ENCODE assay signal across 2 cellular contexts in the genomic region with DNA sequence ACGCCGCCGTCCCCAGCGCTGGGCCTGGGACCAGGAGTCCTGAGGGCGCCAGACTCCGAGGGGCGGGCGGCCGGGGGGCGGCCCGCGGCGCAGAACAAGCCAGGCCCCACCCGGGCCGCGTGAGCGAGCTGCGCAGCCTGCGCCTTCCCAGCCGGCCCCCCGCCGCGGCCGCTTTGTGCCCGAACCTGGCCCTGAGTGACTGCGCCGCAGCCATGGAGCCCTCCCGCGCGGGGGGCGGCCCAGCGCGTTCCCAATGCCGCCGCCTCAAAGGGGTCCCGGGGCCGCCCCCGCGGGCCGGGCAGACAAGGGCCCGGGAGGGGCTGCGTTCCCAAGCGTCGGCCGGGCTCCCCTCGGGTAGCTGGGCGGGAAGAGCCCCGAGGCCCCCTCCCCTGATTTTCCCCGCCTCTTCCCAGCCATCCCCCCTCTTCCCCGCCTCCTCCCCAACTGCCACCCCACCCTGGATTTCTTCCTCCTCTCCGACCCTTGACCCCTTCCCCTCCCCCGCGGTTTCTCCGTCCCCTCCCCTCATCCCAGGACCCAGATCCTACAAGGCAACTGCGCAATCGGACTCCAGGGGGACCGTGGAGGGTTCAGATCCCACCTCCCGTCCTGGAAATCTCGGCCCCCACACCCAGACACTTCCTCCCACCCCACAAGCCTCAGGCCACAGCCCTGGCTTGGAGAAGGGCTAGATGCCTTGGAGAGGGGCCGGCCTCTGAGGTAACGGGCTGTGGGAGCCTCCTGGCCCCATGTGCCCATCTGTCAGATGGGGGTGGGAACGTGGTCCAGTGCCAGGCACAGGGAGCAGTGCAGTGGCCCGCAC.
TF ChIP-seq lines count a peak whose summit lies in the region.

No MANE protein-coding gene starts in this region.

TF ChIP-seq in SK-N-SH, 30 proteins besides CTCF, POLR2A, EP300 and RAD21 (continued from another document):
- TF ChIP-seq, protein P1, sequence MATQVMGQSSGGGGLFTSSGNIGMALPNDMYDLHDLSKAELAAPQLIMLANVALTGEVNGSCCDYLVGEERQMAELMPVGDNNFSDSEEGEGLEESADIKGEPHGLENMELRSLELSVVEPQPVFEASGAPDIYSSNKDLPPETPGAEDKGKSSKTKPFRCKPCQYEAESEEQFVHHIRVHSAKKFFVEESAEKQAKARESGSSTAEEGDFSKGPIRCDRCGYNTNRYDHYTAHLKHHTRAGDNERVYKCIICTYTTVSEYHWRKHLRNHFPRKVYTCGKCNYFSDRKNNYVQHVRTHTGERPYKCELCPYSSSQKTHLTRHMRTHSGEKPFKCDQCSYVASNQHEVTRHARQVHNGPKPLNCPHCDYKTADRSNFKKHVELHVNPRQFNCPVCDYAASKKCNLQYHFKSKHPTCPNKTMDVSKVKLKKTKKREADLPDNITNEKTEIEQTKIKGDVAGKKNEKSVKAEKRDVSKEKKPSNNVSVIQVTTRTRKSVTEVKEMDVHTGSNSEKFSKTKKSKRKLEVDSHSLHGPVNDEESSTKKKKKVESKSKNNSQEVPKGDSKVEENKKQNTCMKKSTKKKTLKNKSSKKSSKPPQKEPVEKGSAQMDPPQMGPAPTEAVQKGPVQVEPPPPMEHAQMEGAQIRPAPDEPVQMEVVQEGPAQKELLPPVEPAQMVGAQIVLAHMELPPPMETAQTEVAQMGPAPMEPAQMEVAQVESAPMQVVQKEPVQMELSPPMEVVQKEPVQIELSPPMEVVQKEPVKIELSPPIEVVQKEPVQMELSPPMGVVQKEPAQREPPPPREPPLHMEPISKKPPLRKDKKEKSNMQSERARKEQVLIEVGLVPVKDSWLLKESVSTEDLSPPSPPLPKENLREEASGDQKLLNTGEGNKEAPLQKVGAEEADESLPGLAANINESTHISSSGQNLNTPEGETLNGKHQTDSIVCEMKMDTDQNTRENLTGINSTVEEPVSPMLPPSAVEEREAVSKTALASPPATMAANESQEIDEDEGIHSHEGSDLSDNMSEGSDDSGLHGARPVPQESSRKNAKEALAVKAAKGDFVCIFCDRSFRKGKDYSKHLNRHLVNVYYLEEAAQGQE (IDR thresholded peaks at IDR 0.05; ENCODE audit: low read depth, low read length) = no peak
- no peak for TF ChIP-seq NRF1 (IDR thresholded peaks at IDR 0.05; ENCODE audit: low read depth, low read length)
- no peak for TF ChIP-seq RCOR1 (IDR thresholded peaks at IDR 0.05; ENCODE audit: low read length)
- TF ChIP-seq CHD2 (IDR thresholded peaks at IDR 0.05; ENCODE audit: low read length, partially characterized antibody) = no peak
- TF ChIP-seq, protein P2, sequence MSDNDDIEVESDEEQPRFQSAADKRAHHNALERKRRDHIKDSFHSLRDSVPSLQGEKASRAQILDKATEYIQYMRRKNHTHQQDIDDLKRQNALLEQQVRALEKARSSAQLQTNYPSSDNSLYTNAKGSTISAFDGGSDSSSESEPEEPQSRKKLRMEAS (IDR thresholded peaks at IDR 0.05; ENCODE audit: low read depth) = no peak
- TF ChIP-seq, protein P3, sequence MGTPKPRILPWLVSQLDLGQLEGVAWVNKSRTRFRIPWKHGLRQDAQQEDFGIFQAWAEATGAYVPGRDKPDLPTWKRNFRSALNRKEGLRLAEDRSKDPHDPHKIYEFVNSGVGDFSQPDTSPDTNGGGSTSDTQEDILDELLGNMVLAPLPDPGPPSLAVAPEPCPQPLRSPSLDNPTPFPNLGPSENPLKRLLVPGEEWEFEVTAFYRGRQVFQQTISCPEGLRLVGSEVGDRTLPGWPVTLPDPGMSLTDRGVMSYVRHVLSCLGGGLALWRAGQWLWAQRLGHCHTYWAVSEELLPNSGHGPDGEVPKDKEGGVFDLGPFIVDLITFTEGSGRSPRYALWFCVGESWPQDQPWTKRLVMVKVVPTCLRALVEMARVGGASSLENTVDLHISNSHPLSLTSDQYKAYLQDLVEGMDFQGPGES (IDR thresholded peaks at IDR 0.05; ENCODE audit: low read depth, low read length) = no peak
- no peak for TF ChIP-seq POLR2AphosphoS5 (IDR thresholded peaks at IDR 0.05; ENCODE audit: low read depth, low read length)
- TF ChIP-seq MXI1 (IDR thresholded peaks at IDR 0.05; ENCODE audit: low read depth, low read length) = no peak
- TF ChIP-seq TEAD4 (IDR thresholded peaks at IDR 0.05; ENCODE audit: borderline replicate concordance, insufficient read depth) = no peak
- no peak for TF ChIP-seq TAF1 (IDR thresholded peaks at IDR 0.05; ENCODE audit: borderline replicate concordance, low read depth, low read length)
- no peak for TF ChIP-seq JUND (IDR thresholded peaks at IDR 0.05)
- no peak for TF ChIP-seq PBX3 (IDR thresholded peaks at IDR 0.05)

TF ChIP-seq in SK-N-SH treated with all-trans-retinoic acid at 6 μM for 48 hours, 23 proteins besides CTCF, POLR2A, EP300 and RAD21 (continued from another document):
- TF ChIP-seq POU6F1 (CRISPR knock-in tag; IDR thresholded peaks at IDR 0.05; ENCODE audit: borderline replicate concordance, low read depth) = no peak
- no peak for TF ChIP-seq CSRNP3 (CRISPR knock-in tag; IDR thresholded peaks at IDR 0.05)
- TF ChIP-seq RARB (CRISPR knock-in tag; IDR thresholded peaks at IDR 0.05) = no peak
- TF ChIP-seq, protein P4, sequence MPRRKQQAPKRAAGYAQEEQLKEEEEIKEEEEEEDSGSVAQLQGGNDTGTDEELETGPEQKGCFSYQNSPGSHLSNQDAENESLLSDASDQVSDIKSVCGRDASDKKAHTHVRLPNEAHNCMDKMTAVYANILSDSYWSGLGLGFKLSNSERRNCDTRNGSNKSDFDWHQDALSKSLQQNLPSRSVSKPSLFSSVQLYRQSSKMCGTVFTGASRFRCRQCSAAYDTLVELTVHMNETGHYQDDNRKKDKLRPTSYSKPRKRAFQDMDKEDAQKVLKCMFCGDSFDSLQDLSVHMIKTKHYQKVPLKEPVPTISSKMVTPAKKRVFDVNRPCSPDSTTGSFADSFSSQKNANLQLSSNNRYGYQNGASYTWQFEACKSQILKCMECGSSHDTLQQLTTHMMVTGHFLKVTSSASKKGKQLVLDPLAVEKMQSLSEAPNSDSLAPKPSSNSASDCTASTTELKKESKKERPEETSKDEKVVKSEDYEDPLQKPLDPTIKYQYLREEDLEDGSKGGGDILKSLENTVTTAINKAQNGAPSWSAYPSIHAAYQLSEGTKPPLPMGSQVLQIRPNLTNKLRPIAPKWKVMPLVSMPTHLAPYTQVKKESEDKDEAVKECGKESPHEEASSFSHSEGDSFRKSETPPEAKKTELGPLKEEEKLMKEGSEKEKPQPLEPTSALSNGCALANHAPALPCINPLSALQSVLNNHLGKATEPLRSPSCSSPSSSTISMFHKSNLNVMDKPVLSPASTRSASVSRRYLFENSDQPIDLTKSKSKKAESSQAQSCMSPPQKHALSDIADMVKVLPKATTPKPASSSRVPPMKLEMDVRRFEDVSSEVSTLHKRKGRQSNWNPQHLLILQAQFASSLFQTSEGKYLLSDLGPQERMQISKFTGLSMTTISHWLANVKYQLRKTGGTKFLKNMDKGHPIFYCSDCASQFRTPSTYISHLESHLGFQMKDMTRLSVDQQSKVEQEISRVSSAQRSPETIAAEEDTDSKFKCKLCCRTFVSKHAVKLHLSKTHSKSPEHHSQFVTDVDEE (CRISPR knock-in tag; IDR thresholded peaks at IDR 0.05) = no peak
- no peak for TF ChIP-seq ZFP3 (CRISPR knock-in tag; IDR thresholded peaks at IDR 0.05)
- TF ChIP-seq TCF4 (CRISPR knock-in tag; IDR thresholded peaks at IDR 0.05; ENCODE audit: borderline replicate concordance) = no peak
- no peak for TF ChIP-seq ZNF70 (CRISPR knock-in tag; IDR thresholded peaks at IDR 0.05)
- no peak for TF ChIP-seq ISL1 (CRISPR knock-in tag; IDR thresholded peaks at IDR 0.05)
- TF ChIP-seq ZFP30 (CRISPR knock-in tag; IDR thresholded peaks at IDR 0.05) = no peak
- TF ChIP-seq CSDC2 (CRISPR knock-in tag; IDR thresholded peaks at IDR 0.05) = no peak
